ENCODE assay signal across 9 cellular contexts in the genomic region with DNA sequence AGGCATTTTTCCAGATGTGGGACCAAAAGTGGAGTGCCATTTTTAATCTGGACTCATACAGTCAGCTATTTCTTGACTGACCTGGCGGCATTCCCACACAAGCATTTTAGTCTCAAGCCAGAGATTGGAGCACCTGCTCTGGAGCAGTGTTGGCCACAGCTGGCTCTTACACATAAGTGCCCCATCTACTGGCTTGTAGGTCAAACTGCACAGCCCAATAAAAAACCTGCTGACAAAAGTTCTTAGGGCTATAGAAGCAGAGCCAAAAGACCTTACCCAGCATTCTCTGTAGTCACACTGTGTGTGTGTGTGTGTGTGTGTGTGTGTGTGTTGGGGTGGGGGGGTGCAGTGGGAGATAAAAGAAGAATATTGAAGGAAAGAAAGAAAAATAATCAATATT. TPM values are rescaled to one million over a fixed set of nuclear protein-coding genes. Genes with fewer than 3 reads are reported as not detected.
A peak's percentile ranks its signal among the peaks of the same experiment; 100 is the strongest.
DNase-seq lines count a peak whose midpoint lies in the region; ATAC-seq, FAIRE-seq and TF ChIP-seq lines count a peak whose summit lies in the region.
"Had no signal": no experiment of that assay in that cellular context is flagged by ENCODE, and none has a peak within 500 bp of the region (broad histone marks: within the 10 kb centered on the region; RNA-seq: fewer than 3 reads in every experiment).

No MANE protein-coding gene starts in this region.

- no peaks in the 10 kb centered on the region for H3K4me1 ChIP-seq in right cardiac atrium (ENCODE audit: control insufficient read depth, insufficient read depth, low read length)
- no peaks in the 10 kb centered on the region for H3K4me1 ChIP-seq in testis

- H3K4me3 ChIP-seq in MG63: no peak overlapping the region
- no peak overlapping the region for H3K4me3 ChIP-seq in astrocyte of the spinal cord (ENCODE audit: low read depth, low read length)
- H3K4me3 ChIP-seq in right cardiac atrium (ENCODE audit: low read length): no peak overlapping the region
- no peak overlapping the region for H3K4me3 ChIP-seq in testis

- intact Hi-C loops in right cardiac atrium (cut with DNase I) (no loop called here), testis (cut with DNase I; ENCODE audit: low total_unique reads) (no loop called here)

- no peak overlapping the region for H3K27ac Mint-ChIP-seq in activated naive CD8-positive, alpha-beta T cell treated with anti-CD3 and anti-CD28 coated beads, Interleukin-2, amount 10 ng/mL, durations not matched to agents 7 days and 5 days
- H3K27ac Mint-ChIP-seq in activated naive CD8-positive, alpha-beta T cell treated with anti-CD3 and anti-CD28 coated beads for 36 hours: no peak overlapping the region
- H3K27ac Mint-ChIP-seq in neural crest cell (ENCODE audit: unreplicated experiment): no peak overlapping the region
- H3K27ac Mint-ChIP-seq: stimulated activated naive CD8-positive, alpha-beta T cell treated with anti-CD3 and anti-CD28 coated beads, Interleukin-15, Interleukin-2, amounts not matched to agents 100 ng/mL and 50 ng/mL, for 24 hours had no signal

- FAIRE-seq in H54 (lab: Jason Lieb, UNC): peak; percentile 57

- no peaks in the 10 kb centered on the region for H3K4me1 Mint-ChIP-seq in activated naive CD8-positive, alpha-beta T cell treated with anti-CD3 and anti-CD28 coated beads, Interleukin-2, amount 10 ng/mL, durations not matched to agents 7 days and 5 days
- H3K4me1 Mint-ChIP-seq in activated naive CD8-positive, alpha-beta T cell treated with anti-CD3 and anti-CD28 coated beads for 36 hours: no peaks in the 10 kb centered on the region
- no peaks in the 10 kb centered on the region for H3K4me1 Mint-ChIP-seq in neural crest cell

- peak; percentile 47 for ATAC-seq in activated naive CD8-positive, alpha-beta T cell treated with anti-CD3 and anti-CD28 coated beads, Interleukin-2, amount 10 ng/mL, durations not matched to agents 7 days and 5 days (ENCODE audit: low read depth)
- no peak for ATAC-seq in right cardiac atrium

- no peak for DNase-seq in activated naive CD8-positive, alpha-beta T cell treated with anti-CD3 and anti-CD28 coated beads, Interleukin-2, amount 10 ng/mL, durations not matched to agents 7 days and 5 days
- no peak for DNase-seq in activated naive CD8-positive, alpha-beta T cell treated with anti-CD3 and anti-CD28 coated beads for 36 hours
- peak; percentile 6 for DNase-seq in H54 (ENCODE audit: insufficient read length, low spot score)
- DNase-seq in MG63: peak; percentile 9
- DNase-seq in astrocyte of the spinal cord (ENCODE audit: low read depth, low spot score): peak; percentile 34
- DNase-seq in neural crest cell (ENCODE audit: low read depth, low spot score): no peak
- no peak for DNase-seq in right cardiac atrium
- no peak for DNase-seq in testis

- POLR2A ChIA-PET in activated naive CD8-positive, alpha-beta T cell treated with anti-CD3 and anti-CD28 coated beads, Interleukin-2, amount 10 ng/mL, durations not matched to agents 7 days and 5 days (lab: Charles Lee): no interaction called here

- TF ChIP-seq POLR2A in H54 (IDR thresholded peaks at IDR 0.05; ENCODE audit: low read depth, low read length) (no peak), testis (IDR thresholded peaks at IDR 0.05) (no peak)

- H3K9me3 ChIP-seq in MG63 (peaks cover 6% of the 10 kb centered on the region; the same call in 1 of the 2 replicates), right cardiac atrium (ENCODE audit: control insufficient read depth, low read length) (no peaks in the 10 kb centered on the region), testis (no peaks in the 10 kb centered on the region)

- H3K27me3 Mint-ChIP-seq in activated naive CD8-positive, alpha-beta T cell treated with anti-CD3 and anti-CD28 coated beads, Interleukin-2, amount 10 ng/mL, durations not matched to agents 7 days and 5 days: peaks cover 26% of the 10 kb centered on the region
- peaks cover 35% of the 10 kb centered on the region for H3K27me3 Mint-ChIP-seq in activated naive CD8-positive, alpha-beta T cell treated with anti-CD3 and anti-CD28 coated beads for 36 hours
- peaks cover 8% of the 10 kb centered on the region for H3K27me3 Mint-ChIP-seq in neural crest cell (ENCODE audit: low read depth)

- TF ChIP-seq CTCF in astrocyte of the spinal cord (IDR thresholded peaks at IDR 0.05; ENCODE audit: low read depth, low read length) (peak; percentile 51), neural crest cell (conservative IDR thresholded peaks at IDR 0.05) (peak; percentile 38), testis (IDR thresholded peaks at IDR 0.05) (no peak)

- H3K27me3 ChIP-seq in MG63: peaks cover 4% of the 10 kb centered on the region
- no peaks in the 10 kb centered on the region for H3K27me3 ChIP-seq in right cardiac atrium (ENCODE audit: control insufficient read depth, insufficient read depth)
- no peaks in the 10 kb centered on the region for H3K27me3 ChIP-seq in testis

- WGBS in right cardiac atrium: 38% methylated on average over 1 of the region's 1 CpG
- WGBS in testis, 2 donors: 0 to 91% methylated on average over 1 of the region's 1 CpG

- peaks cover 6% of the 10 kb centered on the region for H3K36me3 Mint-ChIP-seq in activated naive CD8-positive, alpha-beta T cell treated with anti-CD3 and anti-CD28 coated beads, Interleukin-2, amount 10 ng/mL, durations not matched to agents 7 days and 5 days
- peaks cover 7% of the 10 kb centered on the region for H3K36me3 Mint-ChIP-seq in activated naive CD8-positive, alpha-beta T cell treated with anti-CD3 and anti-CD28 coated beads for 36 hours
- peaks cover 12% of the 10 kb centered on the region for H3K36me3 Mint-ChIP-seq in neural crest cell (ENCODE audit: low read depth)

- no peak overlapping the region for H3K4me3 Mint-ChIP-seq in activated naive CD8-positive, alpha-beta T cell treated with anti-CD3 and anti-CD28 coated beads, Interleukin-2, amount 10 ng/mL, durations not matched to agents 7 days and 5 days
- H3K4me3 Mint-ChIP-seq in activated naive CD8-positive, alpha-beta T cell treated with anti-CD3 and anti-CD28 coated beads for 36 hours: no peak overlapping the region
- H3K4me3 Mint-ChIP-seq in neural crest cell: no peak overlapping the region
- H3K4me3 Mint-ChIP-seq: stimulated activated naive CD8-positive, alpha-beta T cell treated with anti-CD3 and anti-CD28 coated beads, Interleukin-15, Interleukin-2, amounts not matched to agents 100 ng/mL and 50 ng/mL, for 24 hours had no signal

- H3K36me3 ChIP-seq in MG63: no peaks in the 10 kb centered on the region
- H3K36me3 ChIP-seq in testis (ENCODE audit: low read depth, missing control alignments): no peaks in the 10 kb centered on the region

- in situ Hi-C loops in astrocyte of the spinal cord (cut with HindIII; ENCODE audit: low sequenced_read_pairs): no loop called here

- H3K9me3 Mint-ChIP-seq in activated naive CD8-positive, alpha-beta T cell treated with anti-CD3 and anti-CD28 coated beads, Interleukin-2, amount 10 ng/mL, durations not matched to agents 7 days and 5 days: peaks cover 15% of the 10 kb centered on the region
- H3K9me3 Mint-ChIP-seq in activated naive CD8-positive, alpha-beta T cell treated with anti-CD3 and anti-CD28 coated beads for 36 hours: peaks cover 15% of the 10 kb centered on the region
- H3K9me3 Mint-ChIP-seq in neural crest cell: peaks cover 22% of the 10 kb centered on the region

- H3K27ac ChIP-seq in right cardiac atrium (ENCODE audit: low read length): no peak overlapping the region
- H3K27ac ChIP-seq in testis: no peak overlapping the region

RNA-seq across cellular contexts. Expression of gene SENP6, which starts 38.6 kb away (rescaled TPM):
- total RNA-seq in activated naive CD8-positive, alpha-beta T cell treated with anti-CD3 and anti-CD28 coated beads, Interleukin-2, amount 10 ng/mL, durations not matched to agents 7 days and 5 days: 10 to 100 TPM; 83.7 to 97.0 TPM
- 10 to 100 TPM; 65.6 to 68.2 TPM for total RNA-seq in activated naive CD8-positive, alpha-beta T cell treated with anti-CD3 and anti-CD28 coated beads for 36 hours
- 40.6 and 69.9 TPM in 2 replicates for total RNA-seq in MG63 (2014; rRNA removed; shearing (Covaris generic); ENCODE audit: low replicate concordance)
- 95.2 and 96.5 TPM in 2 replicates for total RNA-seq in neural crest cell
- 10 to 100 TPM; 61.1 to 76.5 (median 65.6) TPM for total RNA-seq in right cardiac atrium
- polyA plus RNA-seq in right cardiac atrium: 23.0 TPM
- total RNA-seq in testis: 100 to 1,000 TPM; 151 to 152 TPM
- 42.7 TPM for polyA plus RNA-seq in testis (ENCODE audit: insufficient read depth, low read depth, low replicate concordance)

Comparison
In these comparisons a context has a peak if more than half of its experiments do, and no peak if none do; other contexts are left out.
1. DNase-seq: peak in H54 (single experiment), MG63 (single experiment) and astrocyte of the spinal cord (single experiment); none in activated naive CD8-positive, alpha-beta T cell treated with anti-CD3 and anti-CD28 coated beads, Interleukin-2, amount 10 ng/mL, durations not matched to agents 7 days and 5 days (single experiment), activated naive CD8-positive, alpha-beta T cell treated with anti-CD3 and anti-CD28 coated beads for 36 hours (single experiment), neural crest cell (single experiment), right cardiac atrium (0 of 3) and testis (single experiment).
2. CTCF ChIP-seq: peak in astrocyte of the spinal cord (single experiment) and neural crest cell (single experiment); none in testis (0 of 3).